Comparison of ENCODE assay signal across 23 cellular contexts in the genomic region with DNA sequence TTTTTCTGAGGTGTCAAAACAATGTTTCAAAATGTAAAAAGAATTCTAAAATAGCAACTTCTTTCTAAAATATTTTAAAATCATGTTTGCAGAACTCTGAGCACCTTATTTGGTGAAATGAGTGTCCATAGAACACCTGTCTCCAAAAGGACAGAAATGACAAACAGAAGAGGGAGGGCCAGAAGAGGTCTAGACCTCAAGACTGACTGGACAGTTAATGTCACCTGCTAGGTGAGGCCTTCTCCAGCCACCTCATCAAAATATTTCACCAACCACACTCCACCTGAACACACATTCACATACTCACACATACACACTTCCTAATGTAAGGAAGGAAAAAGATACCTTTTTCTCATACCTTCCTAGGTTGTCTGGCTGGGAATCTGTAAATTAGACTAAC.
"Had no signal": no experiment of that assay in that cellular context is flagged by ENCODE, and none has a peak within 500 bp of the region (broad histone marks: within the 10 kb centered on the region; RNA-seq: fewer than 3 reads in every experiment).

No MANE protein-coding gene starts in this region.

- H3K36me3 Mint-ChIP-seq: natural killer cell treated with Interleukin-12 subunit alpha and Interleukin-12 subunit beta and Interleukin-15 and Interleukin-18, amount 100 ng/mL, for 72 hours had no signal

- H3K27me3 ChIP-seq: esophagus muscularis mucosa, foreskin keratinocyte, right atrium auricular region, tibial nerve had no signal

- ATAC-seq: activated CD8-positive, alpha-beta T cell treated with anti-CD3 and anti-CD28 coated beads for 36 hours; activated naive CD4-positive, alpha-beta T cell treated with anti-CD3 and anti-CD28 coated beads, Interleukin-2, amount 50 U/mL, for 72 hours; activated T-cell treated with anti-CD3 and anti-CD28 coated beads, Interleukin-2, amount 50 U/mL, for 4 hours; foreskin keratinocyte; natural killer cell treated with Interleukin-12 subunit alpha and Interleukin-12 subunit beta and Interleukin-15 and Interleukin-18, amount 100 ng/mL, for 72 hours had no signal

- H3K36me3 ChIP-seq: esophagus muscularis mucosa, left ventricle myocardium inferior, right atrium auricular region, tibial nerve had no signal

- H3K4me3 ChIP-seq: esophagus muscularis mucosa, left ventricle myocardium inferior, lung, right atrium auricular region, smooth muscle cell, tibial nerve had no signal

- H3K27me3 Mint-ChIP-seq: activated B cell treated with CpG ODN at 0.5 μM for 24 hours; activated CD8-positive, alpha-beta T cell treated with anti-CD3 and anti-CD28 coated beads for 36 hours; central memory CD8-positive, alpha-beta T cell; natural killer cell treated with Interleukin-12 subunit alpha and Interleukin-12 subunit beta and Interleukin-15 and Interleukin-18, amount 100 ng/mL, for 72 hours had no signal

- H3K27ac ChIP-seq: esophagus muscularis mucosa, foreskin keratinocyte, left ventricle myocardium inferior, right atrium auricular region, tibial nerve had no signal

- H3K4me1 Mint-ChIP-seq: activated B cell treated with CpG ODN at 0.5 μM for 24 hours; central memory CD8-positive, alpha-beta T cell had no signal

- H3K27ac Mint-ChIP-seq: activated B cell treated with CpG ODN at 0.5 μM for 24 hours; activated CD8-positive, alpha-beta T cell treated with anti-CD3 and anti-CD28 coated beads for 36 hours; activated naive CD4-positive, alpha-beta T cell treated with anti-CD3 and anti-CD28 coated beads, Interleukin-2, amount 50 U/mL, for 72 hours; activated T-helper 2 cell treated with anti-CD3 and anti-CD28 coated beads, Interferon-gamma antibody, Interleukin-2, Interleukin-4, amounts not matched to agents 10 μg/mL and 5 μg/mL and 100 μg/mL, durations not matched to agents 14 hours and 24 hours and 36 hours; natural killer cell treated with Interleukin-12 subunit alpha and Interleukin-12 subunit beta and Interleukin-15 and Interleukin-18, amount 100 ng/mL, for 72 hours had no signal

- H3K4me3 Mint-ChIP-seq: activated B cell treated with CpG ODN at 0.5 μM for 24 hours; activated CD8-positive, alpha-beta T cell treated with anti-CD3 and anti-CD28 coated beads for 36 hours; activated T-cell treated with anti-CD3 and anti-CD28 coated beads, Interleukin-2, amount 50 U/mL, for 4 hours; central memory CD8-positive, alpha-beta T cell; natural killer cell treated with Interleukin-12 subunit alpha and Interleukin-12 subunit beta and Interleukin-15 and Interleukin-18, amount 100 ng/mL, for 72 hours had no signal

- H3K9me3 ChIP-seq: esophagus muscularis mucosa had no signal

- DNase-seq: activated B cell treated with CpG ODN at 0.5 μM for 24 hours; activated CD4-positive, alpha-beta T cell treated with anti-CD3 and anti-CD28 coated beads, Interleukin-2, amount 50 U/mL, for 1 hour; activated CD8-positive, alpha-beta T cell treated with anti-CD3 and anti-CD28 coated beads for 36 hours; activated naive CD4-positive, alpha-beta T cell; activated T-cell treated with anti-CD3 and anti-CD28 coated beads, Interleukin-2, amount 50 U/mL, for 4 hours; anterior cingulate cortex; dermis blood vessel endothelial cell; effector CD4-positive, alpha-beta T cell; foreskin keratinocyte; islet precursor cell; left ventricle myocardium inferior; mesendoderm; stimulated activated CD4-positive, alpha-beta T cell treated with anti-CD3 and anti-CD28 coated beads, Interleukin-2, amount 100 ng/mL, for 24 hours; stimulated activated naive CD4-positive, alpha-beta T cell had no signal

- H3K4me2 ChIP-seq: smooth muscle cell had no signal

- H3K4me1 ChIP-seq: foreskin keratinocyte, left ventricle myocardium inferior, right atrium auricular region, tibial nerve had no signal
